10 cellular contexts compared by ENCODE assay signal in genomic region chr13:23175920-23176319, GRCh38. TPM values are rescaled to one million over a fixed set of nuclear protein-coding genes. Genes with fewer than 3 reads are reported as not detected.
DNase-seq lines count a peak whose midpoint lies in the region; ATAC-seq and TF ChIP-seq lines count a peak whose summit lies in the region.
"Had no signal": no experiment of that assay in that cellular context is flagged by ENCODE, and none has a peak within 500 bp of the region (broad histone marks: within the 10 kb centered on the region; RNA-seq: fewer than 3 reads in every experiment).

No MANE protein-coding gene starts in this region.

- DNase-seq in AML-193 (lab: John Stamatoyannopoulos, UW) (peak; percentile 5 to 7), HFFc6 (no peak), kidney glomerular epithelial cell (lab: John Stamatoyannopoulos, UW) (peak; percentile 1), T1000 (lab: John Stamatoyannopoulos, UW) (no peak), LoVo (ENCODE audit: low spot score) (no peak), hippocampal formation (lab: John Stamatoyannopoulos, UW) (no peak)
- DNase-seq: NCI-H226, trophoblast cell had no signal

- TF ChIP-seq CTCF in HFFc6 (IDR thresholded peaks at IDR 0.05) (peak; percentile 75), VCaP (conservative IDR thresholded peaks at IDR 0.05) (peak; percentile 58), gastroesophageal sphincter (IDR thresholded peaks at IDR 0.05) (peak in 1 of 4 experiments; percentile 16)

- H3K4me1 ChIP-seq in gastroesophageal sphincter, result no peaks in the 10 kb centered on the region

- 0% methylated on average over 1 of the region's 1 CpG for WGBS in gastroesophageal sphincter (ENCODE audit: low coverage in 1 of 2), 2 donors

- no peaks in the 10 kb centered on the region for H3K9me3 ChIP-seq in gastroesophageal sphincter

- no peak for ATAC-seq in gastroesophageal sphincter

- H3K27me3 ChIP-seq in gastroesophageal sphincter, result no peaks in the 10 kb centered on the region

- no peak overlapping the region for H3K4me3 Mint-ChIP-seq in HFFc6

- no peaks in the 10 kb centered on the region for H3K36me3 Mint-ChIP-seq in HFFc6 (ENCODE audit: low read depth)

- no peak for TF ChIP-seq POLR2A in gastroesophageal sphincter (IDR thresholded peaks at IDR 0.05)

- H3K4me1 Mint-ChIP-seq in HFFc6 (ENCODE audit: low read depth), result no peaks in the 10 kb centered on the region

- no peak overlapping the region for H3K4me3 ChIP-seq in gastroesophageal sphincter

- H3K27ac Mint-ChIP-seq in HFFc6, result no peak overlapping the region

- TF ChIP-seq EP300 in gastroesophageal sphincter (IDR thresholded peaks at IDR 0.05), result no peak

- H3K27ac ChIP-seq in VCaP (no peak overlapping the region), gastroesophageal sphincter (no peak overlapping the region)

- no peaks in the 10 kb centered on the region for H3K36me3 ChIP-seq in gastroesophageal sphincter

- peaks cover 13% of the 10 kb centered on the region for H3K27me3 Mint-ChIP-seq in HFFc6 (ENCODE audit: insufficient read depth)

- no peaks in the 10 kb centered on the region for H3K9me3 Mint-ChIP-seq in HFFc6

RNA-seq across cellular contexts. Expression of gene SGCG, which starts 4.9 kb away (rescaled TPM):
- total RNA-seq in HFFc6 (2021; fragmentation: NEBNext Ultra II Directional; extraction: Animal tissue kit (Norgen Biotek cat#: 25700)), result not detected
- total RNA-seq in gastroesophageal sphincter, result 1 to 10 TPM in 3 of 4 donors, not detected in 1; 1.3 to 1.6 (median 1.4) TPM

Comparison
In these comparisons a context has a peak if more than half of its experiments do, and no peak if none do; other contexts are left out.
1. DNase-seq: peak in AML-193 (2 of 2) and kidney glomerular epithelial cell (single experiment); none in HFFc6 (single experiment), T1000 (single experiment), LoVo (single experiment) and hippocampal formation (0 of 2).